Comparison of ENCODE assay signal across 30 cellular contexts in the genomic region with DNA sequence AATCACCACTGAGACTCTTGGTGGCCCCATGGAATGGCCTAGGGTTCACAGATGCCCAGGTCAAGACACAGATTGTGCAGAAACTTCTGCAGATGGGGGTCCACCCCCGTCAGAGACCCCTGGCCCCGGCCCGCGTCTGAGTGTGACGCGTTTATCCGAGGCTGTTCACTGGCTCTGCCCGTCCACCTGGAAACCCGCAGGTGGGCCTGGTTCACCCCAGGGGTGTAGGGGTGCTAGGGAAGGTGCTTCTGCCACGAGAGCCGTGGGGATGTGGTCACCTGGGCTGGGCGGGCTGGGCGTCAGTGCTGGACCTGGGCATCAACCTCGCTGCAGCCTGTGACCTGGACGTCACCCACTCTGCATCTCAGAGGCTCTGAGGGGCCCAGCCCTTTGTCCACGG. TPM values are rescaled to one million over a fixed set of nuclear protein-coding genes. Genes with fewer than 3 reads are reported as not detected.
"Had no signal": no experiment of that assay in that cellular context is flagged by ENCODE, and none has a peak within 500 bp of the region (broad histone marks: within the 10 kb centered on the region; RNA-seq: fewer than 3 reads in every experiment).

No MANE protein-coding gene starts in this region.

- H3K9me3 Mint-ChIP-seq: dendritic cell treated with granulocyte-macrophage colony-stimulating factor and Interleukin-4, amounts not matched to agents 40 ng/mL and 50 ng/mL, for 4 days; effector memory CD8-positive, alpha-beta T cell; endodermal cell; mesothelial cell of epicardium had no signal

- H3K36me3 Mint-ChIP-seq: mesothelial cell of epicardium had no signal

- H3K27ac Mint-ChIP-seq: dendritic cell treated with granulocyte-macrophage colony-stimulating factor and Interleukin-4, amounts not matched to agents 40 ng/mL and 50 ng/mL, for 4 days; effector memory CD8-positive, alpha-beta T cell; endodermal cell; mesothelial cell of epicardium had no signal

- H3K4me1 ChIP-seq: colonic mucosa, esophagus squamous epithelium, left lung, lower lobe of right lung had no signal

- H3K27me3 ChIP-seq: gastrocnemius medialis had no signal

- H3K4me1 Mint-ChIP-seq: endodermal cell had no signal

- H3K36me3 ChIP-seq: colonic mucosa, esophagus squamous epithelium, gastrocnemius medialis, heart right ventricle, left lung, lower lobe of right lung had no signal

- H3K4me3 ChIP-seq: colonic mucosa, esophagus squamous epithelium, gastrocnemius medialis, heart right ventricle, left lung, lower lobe of right lung, mucosa of descending colon had no signal

- H3K4me3 Mint-ChIP-seq: dendritic cell treated with granulocyte-macrophage colony-stimulating factor and Interleukin-4, amounts not matched to agents 40 ng/mL and 50 ng/mL, for 4 days; effector memory CD8-positive, alpha-beta T cell; endodermal cell; mesothelial cell of epicardium had no signal

- ATAC-seq: effector memory CD8-positive, alpha-beta T cell; esophagus mucosa; gastrocnemius medialis; heart right ventricle; left cardiac atrium; left lung; left ventricle myocardium superior; lower lobe of right lung; mucosa of descending colon had no signal

- DNase-seq: colonic mucosa; cortex of kidney; effector CD8-positive, alpha-beta T cell; effector memory CD8-positive, alpha-beta T cell; endodermal cell; erythroblast; esophagus squamous epithelium; foreskin fibroblast; foreskin melanocyte; gastrocnemius medialis; glutamatergic neuron; head of caudate nucleus; heart right ventricle; hippocampal formation; left cardiac atrium; left lung; left ventricle myocardium superior; lower lobe of right lung; mesenchymal stem cell; mucosa of descending colon had no signal

- H3K27ac ChIP-seq: colonic mucosa, epithelial cell of prostate, esophagus squamous epithelium, heart right ventricle, left lung, lower lobe of right lung had no signal

- H3K9me3 ChIP-seq: colonic mucosa, esophagus squamous epithelium, gastrocnemius medialis, heart right ventricle, left lung, lower lobe of right lung, mucosa of descending colon had no signal

RNA-seq across cellular contexts. Expression of gene GATA5, which starts 39.5 kb away (rescaled TPM):
- total RNA-seq: dermis microvascular lymphatic vessel endothelial cell, esophagus mucosa, gastrocnemius medialis, glomerular endothelial cell, kidney epithelial cell, lung microvascular endothelial cell, myocyte had no signal
- polyA plus RNA-seq: keratinocyte had no signal
